In the genomic region with DNA sequence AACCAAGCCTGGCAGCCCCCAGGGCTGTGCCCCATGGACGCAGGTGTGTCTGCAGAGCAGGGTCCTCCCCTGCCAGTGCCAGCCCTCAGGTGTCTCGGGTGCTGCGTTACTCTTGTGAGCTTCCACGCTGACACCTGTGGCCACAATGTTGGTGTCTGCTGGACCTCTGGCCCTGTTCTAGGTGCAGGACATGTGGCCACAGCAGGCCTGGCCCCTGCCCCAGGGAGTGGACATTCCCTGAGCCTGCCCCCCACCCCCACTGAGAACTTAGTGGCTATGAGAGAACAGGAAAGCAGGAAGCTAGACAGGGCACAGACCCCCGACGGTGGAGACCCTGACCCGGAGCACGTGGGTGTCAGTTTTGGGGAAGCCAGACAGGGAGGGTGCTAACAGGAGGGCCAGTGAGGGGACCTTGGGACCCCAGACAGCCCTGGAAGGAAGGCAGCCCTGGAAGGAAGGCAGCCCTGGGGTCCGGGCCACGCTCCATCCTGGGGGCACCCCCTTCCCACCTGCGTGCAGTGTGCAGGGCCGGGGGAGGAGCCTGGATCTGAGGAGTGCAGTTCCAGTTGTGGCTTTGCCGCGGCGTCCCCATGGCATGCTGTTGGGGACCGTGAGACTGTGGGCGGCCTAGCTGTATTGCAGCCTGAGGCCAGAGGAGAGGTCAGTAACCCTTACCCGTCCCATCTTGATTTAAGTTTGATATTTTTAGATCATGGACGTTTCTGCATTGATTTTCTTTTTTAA, we compare ENCODE assay signal across 11 cellular contexts. TPM values are rescaled to one million over a fixed set of nuclear protein-coding genes. Genes with fewer than 3 reads are reported as not detected.
A peak's percentile ranks its signal among the peaks of the same experiment; 100 is the strongest.
DNase-seq lines count a peak whose midpoint lies in the region; ATAC-seq and TF ChIP-seq lines count a peak whose summit lies in the region.
"Had no signal": no experiment of that assay in that cellular context is flagged by ENCODE, and none has a peak within 500 bp of the region (broad histone marks: within the 10 kb centered on the region; RNA-seq: fewer than 3 reads in every experiment).

No MANE protein-coding gene starts in this region.

- H3K27me3 ChIP-seq in GM23248 (replicated peaks; ENCODE audit: insufficient read depth) (no peaks in the 10 kb centered on the region), body of pancreas (no peaks in the 10 kb centered on the region), liver (ENCODE audit: control insufficient read depth in 4 of 4, insufficient read depth in 4 of 4, low read length in 3 of 4) (no peaks in the 10 kb centered on the region), stomach (no peaks in the 10 kb centered on the region)

- peaks cover 97% of the 10 kb centered on the region for H3K79me2 ChIP-seq in GM23248 (ENCODE audit: insufficient read depth)

- ATAC-seq in body of pancreas, result no peak
- no peak for ATAC-seq in GM21528 (IDR thresholded peaks at IDR 0.05; ENCODE audit: low FRiP score, unreplicated experiment)
- ATAC-seq: CD8-positive, alpha-beta T cell; T-cell had no signal

- H3K36me3 ChIP-seq in GM23248 (ENCODE audit: low read depth), result peaks cover 28% of the 10 kb centered on the region
- H3K36me3 ChIP-seq in body of pancreas (replicated peaks in 1 of 2; ENCODE audit: insufficient read depth in 1 of 2, low read depth in 2 of 2), result peaks cover 6% of the 10 kb centered on the region in 2 donors
- peaks cover 2 to 7% (median 5%) of the 10 kb centered on the region in 4 donors for H3K36me3 ChIP-seq in liver (ENCODE audit: control insufficient read depth in 4 of 4, insufficient read depth in 3 of 4, low read depth in 1 of 4, low read length in 3 of 4)
- H3K36me3 ChIP-seq in stomach, result peaks cover 56 to 88% (median 78%) of the 10 kb centered on the region in 4 donors

- no peak for DNase-seq in GM23248
- DNase-seq in body of pancreas, result peak in 1 of 4 donors; percentile 49
- no peak for DNase-seq in stomach
- no peak for DNase-seq in islet precursor cell
- no peak for DNase-seq in SKM-1 treated with dmso at 0.1 percent for 144 hours (lab: John Stamatoyannopoulos, UW; ENCODE audit: unreplicated experiment)
- DNase-seq in SW480 (ENCODE audit: low spot score), result no peak
- DNase-seq: activated naive CD8-positive, alpha-beta T cell treated with anti-CD3 and anti-CD28 coated beads, Interleukin-2, amount 10 ng/mL, durations not matched to agents 7 days and 5 days; CD8-positive, alpha-beta T cell; T-cell had no signal

- H3K4me2 ChIP-seq in GM23248 (ENCODE audit: unreplicated experiment), result peak overlapping the region; percentile 36

- no peak overlapping the region for H3K4me3 ChIP-seq in GM23248
- H3K4me3 ChIP-seq in body of pancreas, result no peak overlapping the region
- H3K4me3 ChIP-seq in liver (ENCODE audit: low read depth in 1 of 3, low read length in 3 of 3), result no peak overlapping the region
- peak overlapping the region in 1 of 4 donors; percentile 25 for H3K4me3 ChIP-seq in stomach

- intact Hi-C loops in body of pancreas (cut with DNase I) (no loop called here), stomach (cut with DNase I; ENCODE audit: low total_unique reads) (no loop called here)

- H3K9me3 ChIP-seq in GM23248 (ENCODE audit: low read depth) (no peaks in the 10 kb centered on the region), body of pancreas (no peaks in the 10 kb centered on the region), liver (ENCODE audit: control insufficient read depth in 4 of 4, low read length in 3 of 4) (no peaks in the 10 kb centered on the region), stomach (no peaks in the 10 kb centered on the region)

- TF ChIP-seq POLR2A in body of pancreas (IDR thresholded peaks at IDR 0.05) (no peak), stomach (IDR thresholded peaks at IDR 0.05) (no peak)

- H3K4me1 ChIP-seq in GM23248 (ENCODE audit: insufficient read depth) (peaks cover 39% of the 10 kb centered on the region), body of pancreas (peaks cover 98% of the 10 kb centered on the region), liver (ENCODE audit: control insufficient read depth in 4 of 4, insufficient read depth in 4 of 4, low read length in 3 of 4) (peaks cover 58 to 89% (median 70%) of the 10 kb centered on the region in 4 donors), stomach (peaks cover 92 to 100% (median 98%) of the 10 kb centered on the region in 4 donors)

- no peaks in the 10 kb centered on the region for H4K20me1 ChIP-seq in GM23248 (ENCODE audit: insufficient read depth)

- 39 to 48% methylated on average over 19 of the region's 19 CpGs for WGBS in GM23248 (ENCODE audit: low coverage in 1 of 2, low lambda C conversion rate in 2 of 2, missing lambda C conversion rate in 2 of 2), 2 experiments
- 10 to 29% methylated on average over 5 to 19 of the region's 19 CpGs for WGBS in body of pancreas, 2 donors
- WGBS in liver, result 29% methylated on average over 19 of the region's 19 CpGs
- WGBS in stomach, 5 donors, result 8 to 46% (median 33%) methylated on average over 11 to 19 of the region's 19 CpGs

- peak overlapping the region; percentile 64 for H3K9ac ChIP-seq in GM23248
- no peak overlapping the region for H3K9ac ChIP-seq in liver (ENCODE audit: low read depth in 1 of 2, low read length in 2 of 2)

- H2AFZ ChIP-seq in GM23248, result no peak overlapping the region

- H3K27ac ChIP-seq in GM23248 (peak overlapping the region; percentile 82), body of pancreas (peak overlapping the region; percentile 91 to 98 (median 96)), liver (ENCODE audit: low read depth in 1 of 2, low read length in 2 of 2) (peak overlapping the region; percentile 70 to 76), stomach (peak overlapping the region; percentile 65 to 91 (median 90))

- no peak for TF ChIP-seq EP300 in stomach (IDR thresholded peaks at IDR 0.05)

- peak in 1 of 2 donors; percentile 27 for TF ChIP-seq RAD21 in liver (IDR thresholded peaks at IDR 0.05)

- H3K9me2 ChIP-seq in GM23248 (ENCODE audit: insufficient read depth), result no peaks in the 10 kb centered on the region

- peaks cover 72% of the 10 kb centered on the region for H3F3A ChIP-seq in GM23248 (ENCODE audit: insufficient read depth)

- TF ChIP-seq CTCF in body of pancreas (IDR thresholded peaks at IDR 0.05) (no peak), liver (IDR thresholded peaks at IDR 0.05; ENCODE audit: low read depth, low read length, missing input control) (no peak), stomach (IDR thresholded peaks at IDR 0.05) (no peak)

- in situ Hi-C loops in GM23248 (cut with MboI), result no loop called here

TF ChIP-seq in liver, 16 proteins besides CTCF, POLR2A, EP300 and RAD21:
- TF ChIP-seq, protein P1, sequence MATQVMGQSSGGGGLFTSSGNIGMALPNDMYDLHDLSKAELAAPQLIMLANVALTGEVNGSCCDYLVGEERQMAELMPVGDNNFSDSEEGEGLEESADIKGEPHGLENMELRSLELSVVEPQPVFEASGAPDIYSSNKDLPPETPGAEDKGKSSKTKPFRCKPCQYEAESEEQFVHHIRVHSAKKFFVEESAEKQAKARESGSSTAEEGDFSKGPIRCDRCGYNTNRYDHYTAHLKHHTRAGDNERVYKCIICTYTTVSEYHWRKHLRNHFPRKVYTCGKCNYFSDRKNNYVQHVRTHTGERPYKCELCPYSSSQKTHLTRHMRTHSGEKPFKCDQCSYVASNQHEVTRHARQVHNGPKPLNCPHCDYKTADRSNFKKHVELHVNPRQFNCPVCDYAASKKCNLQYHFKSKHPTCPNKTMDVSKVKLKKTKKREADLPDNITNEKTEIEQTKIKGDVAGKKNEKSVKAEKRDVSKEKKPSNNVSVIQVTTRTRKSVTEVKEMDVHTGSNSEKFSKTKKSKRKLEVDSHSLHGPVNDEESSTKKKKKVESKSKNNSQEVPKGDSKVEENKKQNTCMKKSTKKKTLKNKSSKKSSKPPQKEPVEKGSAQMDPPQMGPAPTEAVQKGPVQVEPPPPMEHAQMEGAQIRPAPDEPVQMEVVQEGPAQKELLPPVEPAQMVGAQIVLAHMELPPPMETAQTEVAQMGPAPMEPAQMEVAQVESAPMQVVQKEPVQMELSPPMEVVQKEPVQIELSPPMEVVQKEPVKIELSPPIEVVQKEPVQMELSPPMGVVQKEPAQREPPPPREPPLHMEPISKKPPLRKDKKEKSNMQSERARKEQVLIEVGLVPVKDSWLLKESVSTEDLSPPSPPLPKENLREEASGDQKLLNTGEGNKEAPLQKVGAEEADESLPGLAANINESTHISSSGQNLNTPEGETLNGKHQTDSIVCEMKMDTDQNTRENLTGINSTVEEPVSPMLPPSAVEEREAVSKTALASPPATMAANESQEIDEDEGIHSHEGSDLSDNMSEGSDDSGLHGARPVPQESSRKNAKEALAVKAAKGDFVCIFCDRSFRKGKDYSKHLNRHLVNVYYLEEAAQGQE (IDR thresholded peaks at IDR 0.05), result no peak
- peak; percentile 17 for TF ChIP-seq NR2F2 (IDR thresholded peaks at IDR 0.05)
- TF ChIP-seq RXRA (IDR thresholded peaks at IDR 0.05), result peak; percentile 64 to 76

RNA-seq across cellular contexts. Expression of a gene that starts 43.9 kb away (rescaled TPM):
- 10.9 and 14.4 TPM in 2 replicates for total RNA-seq in GM23248 (2014; rRNA removed; shearing (Covaris generic))
- 8.4 and 8.7 TPM in 2 replicates for polyA plus RNA-seq in GM23248 (2016; fragmentation: Nextera tagmentation; extraction: Ambion mirVana)
- total RNA-seq in body of pancreas, result 10 to 100 TPM; 15.8 to 19.8 TPM
- 10 to 100 TPM; 47.5 to 78.8 TPM for total RNA-seq in liver
- polyA plus RNA-seq in liver, result 10 to 100 TPM; 31.2 to 35.1 TPM
- total RNA-seq in stomach, result 10 to 100 TPM in 4 of 5 donors, 1 to 10 TPM in 1; 8.2 to 28.8 (median 19.4) TPM
- polyA plus RNA-seq in stomach, result 1 to 10 TPM; 3.4 to 8.6 (median 5.3) TPM
